1 cellular context compared by ENCODE assay signal in the genomic region with DNA sequence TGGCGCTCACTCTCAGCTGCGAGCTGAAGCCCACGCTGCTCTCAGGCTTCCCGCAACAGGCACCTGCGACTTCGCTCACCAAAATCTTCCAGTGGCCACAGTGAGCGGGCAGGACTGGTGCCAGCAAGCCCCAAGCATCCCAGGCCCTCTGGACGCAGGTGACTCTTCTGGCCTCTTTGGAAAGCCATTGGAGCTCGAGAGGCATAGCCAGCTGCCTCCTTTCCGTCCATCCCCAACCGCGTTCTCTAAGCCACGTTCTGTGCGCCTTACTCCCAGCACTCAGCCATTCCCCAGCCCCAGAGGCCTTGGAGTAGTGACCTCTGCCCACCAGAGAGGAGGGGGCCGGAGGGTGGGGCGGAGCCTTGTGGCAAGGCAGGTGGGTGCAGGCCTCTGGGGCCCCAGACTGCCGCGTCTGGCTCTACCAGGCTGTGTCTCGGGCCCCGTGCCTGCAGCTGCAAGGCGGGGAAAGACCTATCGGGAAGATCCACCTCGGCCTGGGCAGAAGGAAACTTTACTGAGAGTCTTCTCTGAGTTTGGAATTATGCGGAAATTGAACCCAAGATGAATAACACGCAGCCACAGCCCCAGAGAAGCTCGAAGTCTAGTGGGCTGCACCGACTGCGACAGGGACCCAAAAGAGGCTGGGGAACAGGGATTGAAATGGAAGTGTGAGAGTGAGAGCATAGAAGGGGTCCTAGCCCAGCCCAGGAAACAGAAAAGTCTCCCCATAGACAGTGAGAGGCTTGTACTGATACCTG.
TF ChIP-seq lines count a peak whose summit lies in the region.

No MANE protein-coding gene starts in this region.

TF ChIP-seq in WTC11, 78 proteins besides CTCF, POLR2A, EP300 and RAD21 (continued from another document):
- TF ChIP-seq, protein P1, sequence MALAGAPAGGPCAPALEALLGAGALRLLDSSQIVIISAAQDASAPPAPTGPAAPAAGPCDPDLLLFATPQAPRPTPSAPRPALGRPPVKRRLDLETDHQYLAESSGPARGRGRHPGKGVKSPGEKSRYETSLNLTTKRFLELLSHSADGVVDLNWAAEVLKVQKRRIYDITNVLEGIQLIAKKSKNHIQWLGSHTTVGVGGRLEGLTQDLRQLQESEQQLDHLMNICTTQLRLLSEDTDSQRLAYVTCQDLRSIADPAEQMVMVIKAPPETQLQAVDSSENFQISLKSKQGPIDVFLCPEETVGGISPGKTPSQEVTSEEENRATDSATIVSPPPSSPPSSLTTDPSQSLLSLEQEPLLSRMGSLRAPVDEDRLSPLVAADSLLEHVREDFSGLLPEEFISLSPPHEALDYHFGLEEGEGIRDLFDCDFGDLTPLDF (CRISPR knock-in tag; IDR thresholded peaks at IDR 0.05), result no peak
- TF ChIP-seq, protein P2, sequence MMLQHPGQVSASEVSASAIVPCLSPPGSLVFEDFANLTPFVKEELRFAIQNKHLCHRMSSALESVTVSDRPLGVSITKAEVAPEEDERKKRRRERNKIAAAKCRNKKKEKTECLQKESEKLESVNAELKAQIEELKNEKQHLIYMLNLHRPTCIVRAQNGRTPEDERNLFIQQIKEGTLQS (CRISPR knock-in tag; conservative IDR thresholded peaks at IDR 0.05), result no peak
- TF ChIP-seq, protein P3, sequence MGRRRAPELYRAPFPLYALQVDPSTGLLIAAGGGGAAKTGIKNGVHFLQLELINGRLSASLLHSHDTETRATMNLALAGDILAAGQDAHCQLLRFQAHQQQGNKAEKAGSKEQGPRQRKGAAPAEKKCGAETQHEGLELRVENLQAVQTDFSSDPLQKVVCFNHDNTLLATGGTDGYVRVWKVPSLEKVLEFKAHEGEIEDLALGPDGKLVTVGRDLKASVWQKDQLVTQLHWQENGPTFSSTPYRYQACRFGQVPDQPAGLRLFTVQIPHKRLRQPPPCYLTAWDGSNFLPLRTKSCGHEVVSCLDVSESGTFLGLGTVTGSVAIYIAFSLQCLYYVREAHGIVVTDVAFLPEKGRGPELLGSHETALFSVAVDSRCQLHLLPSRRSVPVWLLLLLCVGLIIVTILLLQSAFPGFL (CRISPR knock-in tag; IDR thresholded peaks at IDR 0.05; ENCODE audit: borderline replicate concordance), result no peak
- TF ChIP-seq ZNF416 (CRISPR knock-in tag; IDR thresholded peaks at IDR 0.05) (no peak), ZNF671 (CRISPR knock-in tag; IDR thresholded peaks at IDR 0.05) (no peak), ATF1 (CRISPR knock-in tag; IDR thresholded peaks at IDR 0.05) (no peak), TCF7 (CRISPR knock-in tag; IDR thresholded peaks at IDR 0.05; ENCODE audit: low read depth) (no peak), ZNF396 (CRISPR knock-in tag; IDR thresholded peaks at IDR 0.05; ENCODE audit: borderline replicate concordance) (no peak)
